Comparison of ENCODE assay signal across 1 cellular context in genomic region chr16:2033057-2033911, GRCh38.
TF ChIP-seq lines count a peak whose summit lies in the region.

No MANE protein-coding gene starts in this region.

TF ChIP-seq in HEK293, 187 proteins besides CTCF, POLR2A, EP300 and RAD21 (continued from another document):
- TF ChIP-seq, protein P1, sequence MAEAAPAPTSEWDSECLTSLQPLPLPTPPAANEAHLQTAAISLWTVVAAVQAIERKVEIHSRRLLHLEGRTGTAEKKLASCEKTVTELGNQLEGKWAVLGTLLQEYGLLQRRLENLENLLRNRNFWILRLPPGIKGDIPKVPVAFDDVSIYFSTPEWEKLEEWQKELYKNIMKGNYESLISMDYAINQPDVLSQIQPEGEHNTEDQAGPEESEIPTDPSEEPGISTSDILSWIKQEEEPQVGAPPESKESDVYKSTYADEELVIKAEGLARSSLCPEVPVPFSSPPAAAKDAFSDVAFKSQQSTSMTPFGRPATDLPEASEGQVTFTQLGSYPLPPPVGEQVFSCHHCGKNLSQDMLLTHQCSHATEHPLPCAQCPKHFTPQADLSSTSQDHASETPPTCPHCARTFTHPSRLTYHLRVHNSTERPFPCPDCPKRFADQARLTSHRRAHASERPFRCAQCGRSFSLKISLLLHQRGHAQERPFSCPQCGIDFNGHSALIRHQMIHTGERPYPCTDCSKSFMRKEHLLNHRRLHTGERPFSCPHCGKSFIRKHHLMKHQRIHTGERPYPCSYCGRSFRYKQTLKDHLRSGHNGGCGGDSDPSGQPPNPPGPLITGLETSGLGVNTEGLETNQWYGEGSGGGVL (tag by site-specific recombination; IDR thresholded peaks at IDR 0.05), result 0 out of 2 replicates have a peak, but pooled peaks have one; percentile 13
- no peak for TF ChIP-seq IKZF3 (tag by site-specific recombination; IDR thresholded peaks at IDR 0.05)
- no peak for TF ChIP-seq ZNF26 (tag by site-specific recombination; IDR thresholded peaks at IDR 0.05)
- peak; percentile 19; the same call in 1 of the 2 replicates for TF ChIP-seq FEZF1 (tag by site-specific recombination; IDR thresholded peaks at IDR 0.05)
- TF ChIP-seq WT1 (tag by site-specific recombination; IDR thresholded peaks at IDR 0.05), result peak; percentile 54
- TF ChIP-seq ZNF530 (tag by site-specific recombination; IDR thresholded peaks at IDR 0.05; ENCODE audit: low read depth), result no peak
- TF ChIP-seq ZNF610 (tag by site-specific recombination; IDR thresholded peaks at IDR 0.05; ENCODE audit: borderline replicate concordance), result no peak
- TF ChIP-seq GLIS1 (tag by site-specific recombination; IDR thresholded peaks at IDR 0.05), result peak; percentile 54
- TF ChIP-seq ZSCAN5A (tag by site-specific recombination; IDR thresholded peaks at IDR 0.05), result no peak
- TF ChIP-seq OSR2 (tag by site-specific recombination; IDR thresholded peaks at IDR 0.05), result no peak
- TF ChIP-seq PRDM1 (tag by site-specific recombination; IDR thresholded peaks at IDR 0.05), result no peak
- TF ChIP-seq, protein P2, sequence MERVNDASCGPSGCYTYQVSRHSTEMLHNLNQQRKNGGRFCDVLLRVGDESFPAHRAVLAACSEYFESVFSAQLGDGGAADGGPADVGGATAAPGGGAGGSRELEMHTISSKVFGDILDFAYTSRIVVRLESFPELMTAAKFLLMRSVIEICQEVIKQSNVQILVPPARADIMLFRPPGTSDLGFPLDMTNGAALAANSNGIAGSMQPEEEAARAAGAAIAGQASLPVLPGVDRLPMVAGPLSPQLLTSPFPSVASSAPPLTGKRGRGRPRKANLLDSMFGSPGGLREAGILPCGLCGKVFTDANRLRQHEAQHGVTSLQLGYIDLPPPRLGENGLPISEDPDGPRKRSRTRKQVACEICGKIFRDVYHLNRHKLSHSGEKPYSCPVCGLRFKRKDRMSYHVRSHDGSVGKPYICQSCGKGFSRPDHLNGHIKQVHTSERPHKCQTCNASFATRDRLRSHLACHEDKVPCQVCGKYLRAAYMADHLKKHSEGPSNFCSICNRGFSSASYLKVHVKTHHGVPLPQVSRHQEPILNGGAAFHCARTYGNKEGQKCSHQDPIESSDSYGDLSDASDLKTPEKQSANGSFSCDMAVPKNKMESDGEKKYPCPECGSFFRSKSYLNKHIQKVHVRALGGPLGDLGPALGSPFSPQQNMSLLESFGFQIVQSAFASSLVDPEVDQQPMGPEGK (tag by site-specific recombination; IDR thresholded peaks at IDR 0.05), result peak; percentile 55; the same call in 1 of the 2 replicates
- peak; percentile 51; the same call in 1 of the 2 replicates for TF ChIP-seq ZNF600 (tag by site-specific recombination; IDR thresholded peaks at IDR 0.05)
- TF ChIP-seq ZNF645 (tag by site-specific recombination; IDR thresholded peaks at IDR 0.05), result no peak
- no peak for TF ChIP-seq MEIS1 (CRISPR knock-in tag; IDR thresholded peaks at IDR 0.05; ENCODE audit: borderline replicate concordance)
- TF ChIP-seq ZNF324 (tag by site-specific recombination; IDR thresholded peaks at IDR 0.05), result no peak
- TF ChIP-seq ZNF423 (tag by site-specific recombination; IDR thresholded peaks at IDR 0.05), result no peak
- no peak for TF ChIP-seq ZNF561 (tag by site-specific recombination; IDR thresholded peaks at IDR 0.05; ENCODE audit: borderline replicate concordance)
